Comparison of ENCODE assay signal across 28 cellular contexts in genomic region chr15:61621865-61622264, GRCh38.
"Had no signal": no experiment of that assay in that cellular context is flagged by ENCODE, and none has a peak within 500 bp of the region (broad histone marks: within the 10 kb centered on the region; RNA-seq: fewer than 3 reads in every experiment).

No MANE protein-coding gene starts in this region.

- FAIRE-seq: urothelium cell line had no signal

- H3K27me3 ChIP-seq: neutrophil, ovary, right lobe of liver, sigmoid colon, spleen, stomach, thyroid gland, tibial nerve, upper lobe of left lung, vagina had no signal

- DNase-seq: naive thymus-derived CD8-positive, alpha-beta T cell; ovary; posterior cingulate gyrus; psoas muscle; right cardiac atrium; right lobe of liver; sigmoid colon; spleen; stimulated activated CD4-positive, alpha-beta T cell treated with anti-CD3 and anti-CD28 coated beads, Interleukin-12 subunit alpha, Interleukin-12 subunit beta, amount 100 ng/mL, for 4 hours; stimulated activated CD4-positive, alpha-beta T cell treated with anti-CD3 and anti-CD28 coated beads, Interleukin-1b, Interleukin-23, amount 100 ng/mL, for 48 hours; stimulated activated CD4-positive, alpha-beta T cell treated with anti-CD3 and anti-CD28 coated beads, Interleukin-4, amount 100 ng/mL, for 1 hour; stimulated activated CD4-positive, alpha-beta T cell treated with anti-CD3 and anti-CD28 coated beads, Interleukin-4, amount 100 ng/mL, for 4 hours; stimulated activated CD8-positive, alpha-beta memory T cell treated with anti-CD3 and anti-CD28 coated beads, Interleukin-4, amount 100 ng/mL, for 48 hours; stimulated activated naive CD4-positive, alpha-beta T cell; stimulated activated naive CD8-positive, alpha-beta T cell treated with anti-CD3 and anti-CD28 coated beads, Interleukin-15, Interleukin-2, amounts not matched to agents 100 U/mL and 50 U/mL, for 24 hours; stomach; thyroid gland; trophoblast cell; upper lobe of left lung had no signal

- H3K4me3 ChIP-seq: ovary, psoas muscle, right lobe of liver, sigmoid colon, smooth muscle cell, spleen, stomach, thoracic aorta, thyroid gland, tibial nerve, upper lobe of left lung, vagina had no signal

- H3K4me1 ChIP-seq: parathyroid adenoma, right lobe of liver, sigmoid colon, spleen, stomach, tibial nerve, upper lobe of left lung, vagina had no signal

- H3K4me2 ChIP-seq: smooth muscle cell had no signal

- ATAC-seq: naive thymus-derived CD8-positive, alpha-beta T cell; natural killer cell treated with Interleukin-12 subunit alpha and Interleukin-12 subunit beta and Interleukin-15 and Interleukin-18, amount 100 ng/mL, for 72 hours; right cardiac atrium; stimulated activated memory B cell treated with anti-CD40 and anti-IgM and Interleukin-4, amounts not matched to agents 10 μg/mL and 1 μg/mL and 100 μg/mL, for 72 hours; stimulated activated naive CD8-positive, alpha-beta T cell treated with anti-CD3 and anti-CD28 coated beads, Interleukin-15, Interleukin-2, amounts not matched to agents 100 U/mL and 50 U/mL, for 24 hours had no signal

- H3K9ac ChIP-seq: parathyroid adenoma had no signal

- H3K27ac ChIP-seq: neutrophil, ovary, parathyroid adenoma, right lobe of liver, sigmoid colon, spleen, stomach, thoracic aorta, thyroid gland, tibial nerve, upper lobe of left lung, vagina had no signal

- H3K36me3 ChIP-seq: neutrophil, ovary, right lobe of liver, sigmoid colon, spleen, stomach, thoracic aorta, thyroid gland, tibial nerve, upper lobe of left lung, vagina had no signal

- H3K79me2 ChIP-seq: parathyroid adenoma had no signal

- H2AFZ ChIP-seq: parathyroid adenoma had no signal

- H3K9me3 ChIP-seq: neutrophil, ovary, right lobe of liver, sigmoid colon, thoracic aorta, thyroid gland, vagina had no signal
